8 cellular contexts compared by ENCODE assay signal in the genomic region with DNA sequence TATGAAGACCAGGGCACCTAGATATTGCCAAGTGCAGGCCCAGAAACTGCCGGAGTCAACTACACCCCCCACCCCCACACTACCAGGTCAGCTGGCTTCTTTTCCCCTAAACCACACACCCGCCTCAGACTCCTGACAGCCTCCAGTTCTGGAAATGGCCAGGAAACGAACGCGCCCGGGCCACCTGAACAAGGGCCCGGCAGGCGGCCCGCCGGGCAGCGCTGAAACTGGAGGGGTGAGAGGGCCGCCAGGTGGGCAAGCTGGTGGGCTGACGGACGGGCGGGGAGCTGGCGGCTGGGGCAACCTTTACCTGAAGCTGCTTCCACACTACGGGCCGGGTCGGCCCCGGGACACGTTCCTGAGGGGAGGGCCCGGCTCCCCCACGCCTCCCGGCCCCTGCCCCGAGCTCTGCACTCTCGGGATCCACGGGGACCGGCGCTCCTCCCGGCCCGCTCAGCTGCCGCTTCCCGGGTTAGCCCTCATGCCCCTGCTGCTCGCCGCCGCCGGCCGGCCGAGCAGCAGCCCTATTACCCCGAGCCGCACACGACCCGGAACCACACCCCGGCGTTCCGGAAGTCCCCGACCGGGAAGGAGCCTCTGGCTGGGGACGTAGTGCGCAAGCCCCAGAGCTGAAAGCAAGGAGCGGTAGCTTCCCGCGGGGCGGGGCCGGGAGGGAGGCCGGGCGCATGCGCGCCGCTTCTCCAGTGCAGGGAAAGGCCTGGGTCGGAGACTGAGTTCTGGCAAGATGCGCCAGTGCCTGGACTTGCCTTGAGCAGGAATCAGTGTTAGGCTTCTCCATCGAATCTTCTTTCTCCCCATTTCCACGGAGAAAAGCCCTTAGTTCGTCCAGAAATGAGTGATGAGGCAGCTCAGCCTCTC.
A peak's percentile ranks its signal among the peaks of the same experiment; 100 is the strongest.
DNase-seq lines count a peak whose midpoint lies in the region; ATAC-seq lines count a peak whose summit lies in the region.

A gene (minus strand): TSS at position 548 of the 879 bp plus-strand sequence. CDS start 34,634 bp downstream, outside the sequence.

- H3K4me2 ChIP-seq in BLaER1 treated with 17β-estradiol and CSF1 and Interleukin-3, amounts not matched to agents 10 nM and 100 nM: peak within 1 kb of the TSS; percentile 86 to 96 (median 92)

- H3K36me3 ChIP-seq in BLaER1 treated with 17β-estradiol and CSF1 and Interleukin-3, amounts not matched to agents 10 nM and 100 nM: peaks cover 0 to 19% (median 5%) of the 10 kb centered on the region in 11 experiments; a peak in 10 of 22 replicates

- DNase-seq in NCI-H526 (lab: John Stamatoyannopoulos, UW) (peak; percentile 82 to 93), kidney tubule cell (ENCODE audit: low spot score) (peak; percentile 97)
- peak; percentile 98 for DNase-seq in activated CD4-positive, alpha-beta T cell treated with anti-CD3 and anti-CD28 coated beads for 48 hours
- DNase-seq in stimulated activated CD4-positive, alpha-beta T cell treated with anti-CD3 and anti-CD28 coated beads, Interleukin-1b, Interleukin-23, amount 100 ng/mL, for 1 hour (ENCODE audit: low read depth in 2 of 2): peak; percentile 83 to 87

- H4K20me1 ChIP-seq in BLaER1 treated with 17β-estradiol and CSF1 and Interleukin-3, amounts not matched to agents 10 nM and 100 nM: peaks cover 0 to 31% (median 3%) of the 10 kb centered on the region in 11 experiments; a peak in 11 of 22 replicates

- H3K9ac ChIP-seq in BLaER1 treated with 17β-estradiol and CSF1 and Interleukin-3, amounts not matched to agents 10 nM and 100 nM: peak within 1 kb of the TSS; percentile 88 to 99 (median 94)

- no peaks in the 10 kb centered on the region for H3K9me3 ChIP-seq in BLaER1 treated with 17β-estradiol and CSF1 and Interleukin-3, amounts not matched to agents 10 nM and 100 nM (replicated peaks in 1 of 11)

- H3K4me3 ChIP-seq in BLaER1 treated with 17β-estradiol and CSF1 and Interleukin-3, amounts not matched to agents 10 nM and 100 nM: peak within 1 kb of the TSS; percentile 84 to 99 (median 91)

- peaks cover 15 to 28% (median 21%) of the 10 kb centered on the region in 10 experiments for H3K4me1 ChIP-seq in BLaER1 treated with 17β-estradiol and CSF1 and Interleukin-3, amounts not matched to agents 10 nM and 100 nM

- ATAC-seq in GM19328 (IDR thresholded peaks at IDR 0.05; ENCODE audit: unreplicated experiment) (peak; percentile 97), HG03469 (IDR thresholded peaks at IDR 0.05; ENCODE audit: unreplicated experiment) (peak; percentile 77)

- H3K27me3 ChIP-seq in BLaER1 treated with 17β-estradiol and CSF1 and Interleukin-3, amounts not matched to agents 10 nM and 100 nM: no peaks in the 10 kb centered on the region

- H3K27ac ChIP-seq in BLaER1 treated with 17β-estradiol and CSF1 and Interleukin-3, amounts not matched to agents 10 nM and 100 nM: peak within 1 kb of the TSS; percentile 86 to 96 (median 93)
- H3K27ac ChIP-seq in cingulate gyrus (ENCODE audit: low read depth, low read length): peak within 1 kb of the TSS; percentile 93

Comparison
In these comparisons a context has a peak if more than half of its experiments do, and no peak if none do; other contexts are left out.
1. Peak in every context shown above with its lines: DNase-seq, ATAC-seq, H3K4me3 ChIP-seq and H3K27ac ChIP-seq.